In the genomic region with DNA sequence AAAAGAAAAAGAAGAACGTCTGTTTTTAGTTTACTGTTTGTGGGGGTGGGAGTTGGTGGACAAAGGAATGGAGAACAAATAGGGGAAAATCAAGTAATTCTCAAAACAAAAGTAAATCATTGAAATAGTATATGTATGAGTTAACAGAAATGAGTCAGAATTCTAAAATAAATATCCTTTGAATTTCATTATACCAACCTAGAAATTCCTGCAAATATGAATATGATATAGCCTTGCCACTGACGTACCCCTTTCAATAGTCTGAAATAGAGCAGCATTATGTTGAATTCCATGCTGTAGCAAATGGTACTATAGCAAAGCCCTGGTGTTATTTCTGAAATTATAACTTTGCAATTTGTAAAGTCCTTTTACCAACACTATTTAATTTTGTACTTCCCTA, we compare ENCODE assay signal across 23 cellular contexts.
"Had no signal": no experiment of that assay in that cellular context is flagged by ENCODE, and none has a peak within 500 bp of the region (broad histone marks: within the 10 kb centered on the region; RNA-seq: fewer than 3 reads in every experiment).

No MANE protein-coding gene starts in this region.

- H3K36me3 ChIP-seq: heart right ventricle, left lung, ovary, prostate gland, spleen, thyroid gland, upper lobe of right lung had no signal

- H3K36me3 Mint-ChIP-seq: activated CD8-positive, alpha-beta memory T cell treated with anti-CD3 and anti-CD28 coated beads, Interleukin-2, amount 10 ng/mL, durations not matched to agents 7 days and 5 days; activated naive CD4-positive, alpha-beta T cell treated with anti-CD3 and anti-CD28 coated beads, Interleukin-2, amount 10 ng/mL, durations not matched to agents 7 days and 5 days; natural killer cell had no signal

- ATAC-seq: activated CD8-positive, alpha-beta memory T cell treated with anti-CD3 and anti-CD28 coated beads, Interleukin-2, amount 10 ng/mL, durations not matched to agents 7 days and 5 days; activated CD8-positive, alpha-beta T cell treated with anti-CD3 and anti-CD28 coated beads for 36 hours; heart right ventricle; left lung; natural killer cell; upper lobe of right lung had no signal

- H3K9me3 ChIP-seq: heart right ventricle, left lung, ovary, prostate gland, spleen, thyroid gland, upper lobe of right lung had no signal

- H3K4me3 ChIP-seq: heart right ventricle, left lung, ovary, prostate gland, spleen, thyroid gland, upper lobe of right lung had no signal

- H3K27ac Mint-ChIP-seq: activated CD4-positive, alpha-beta T cell treated with anti-CD3 and anti-CD28 coated beads, Interleukin-2, amount 10 ng/mL, durations not matched to agents 7 days and 5 days; activated CD8-positive, alpha-beta memory T cell treated with anti-CD3 and anti-CD28 coated beads, Interleukin-2, amount 10 ng/mL, durations not matched to agents 7 days and 5 days; activated CD8-positive, alpha-beta T cell treated with anti-CD3 and anti-CD28 coated beads for 36 hours; activated naive CD4-positive, alpha-beta T cell treated with anti-CD3 and anti-CD28 coated beads, Interleukin-2, amount 10 ng/mL, durations not matched to agents 7 days and 5 days; endodermal cell; natural killer cell; stimulated activated naive CD8-positive, alpha-beta T cell treated with anti-CD3 and anti-CD28 coated beads, Interleukin-15, Interleukin-2, amounts not matched to agents 100 ng/mL and 50 ng/mL, for 24 hours; T-helper 2 cell treated with Interferon-gamma antibody and Interleukin-4, amounts not matched to agents 5 μg/mL and 100 μg/mL, for 36 hours had no signal

- H3K9me3 Mint-ChIP-seq: activated CD4-positive, alpha-beta T cell treated with anti-CD3 and anti-CD28 coated beads, Interleukin-2, amount 10 ng/mL, durations not matched to agents 7 days and 5 days; activated CD8-positive, alpha-beta T cell treated with anti-CD3 and anti-CD28 coated beads for 36 hours; activated naive CD4-positive, alpha-beta T cell treated with anti-CD3 and anti-CD28 coated beads, Interleukin-2, amount 10 ng/mL, durations not matched to agents 7 days and 5 days; endodermal cell; natural killer cell; stimulated activated naive CD8-positive, alpha-beta T cell treated with anti-CD3 and anti-CD28 coated beads, Interleukin-15, Interleukin-2, amounts not matched to agents 100 ng/mL and 50 ng/mL, for 24 hours; T-helper 2 cell treated with Interferon-gamma antibody and Interleukin-4, amounts not matched to agents 5 μg/mL and 100 μg/mL, for 36 hours had no signal

- H3K4me3 Mint-ChIP-seq: activated CD4-positive, alpha-beta T cell treated with anti-CD3 and anti-CD28 coated beads, Interleukin-2, amount 10 ng/mL, durations not matched to agents 7 days and 5 days; activated CD8-positive, alpha-beta memory T cell treated with anti-CD3 and anti-CD28 coated beads, Interleukin-2, amount 10 ng/mL, durations not matched to agents 7 days and 5 days; activated CD8-positive, alpha-beta T cell treated with anti-CD3 and anti-CD28 coated beads for 36 hours; activated naive CD4-positive, alpha-beta T cell treated with anti-CD3 and anti-CD28 coated beads, Interleukin-2, amount 10 ng/mL, durations not matched to agents 7 days and 5 days; endodermal cell; natural killer cell; stimulated activated naive CD8-positive, alpha-beta T cell treated with anti-CD3 and anti-CD28 coated beads, Interleukin-15, Interleukin-2, amounts not matched to agents 100 ng/mL and 50 ng/mL, for 24 hours; T-helper 2 cell treated with Interferon-gamma antibody and Interleukin-4, amounts not matched to agents 5 μg/mL and 100 μg/mL, for 36 hours had no signal

- DNase-seq: activated CD4-positive, alpha-beta T cell treated with anti-CD3 and anti-CD28 coated beads, Interleukin-2, amount 10 ng/mL, durations not matched to agents 7 days and 5 days; activated CD4-positive, CD25-positive, alpha-beta regulatory T cell treated with anti-CD3 and anti-CD28 coated beads, Interleukin-2, amount 50 U/mL, for 72 hours; activated CD8-positive, alpha-beta memory T cell treated with anti-CD3 and anti-CD28 coated beads, Interleukin-2, amount 10 ng/mL, durations not matched to agents 7 days and 5 days; activated CD8-positive, alpha-beta T cell treated with anti-CD3 and anti-CD28 coated beads for 36 hours; activated effector memory CD4-positive, alpha-beta T cell treated with anti-CD3 and anti-CD28 coated beads, Interleukin-2, amount 50 U/mL, for 16 hours; activated naive CD4-positive, alpha-beta T cell treated with anti-CD3 and anti-CD28 coated beads, Interleukin-2, amount 10 ng/mL, durations not matched to agents 7 days and 5 days; activated T-cell treated with anti-CD3 and anti-CD28 coated beads for 4 hours; cortex of kidney; endodermal cell; heart right ventricle; kidney; left lung; natural killer cell; ovary; spleen; stimulated activated CD4-positive, alpha-beta T cell treated with anti-CD3 and anti-CD28 coated beads, Interleukin-4, amount 100 ng/mL, for 24 hours; substantia nigra; thyroid gland; upper lobe of right lung had no signal

- H3K4me1 ChIP-seq: prostate gland, thyroid gland, upper lobe of right lung had no signal

- H3K27ac ChIP-seq: heart right ventricle, left lung, ovary, prostate gland, thyroid gland, upper lobe of right lung, VCaP had no signal

- H3K27me3 ChIP-seq: heart right ventricle, left lung, ovary, spleen, thyroid gland, upper lobe of right lung had no signal

- H3K27me3 Mint-ChIP-seq: activated CD4-positive, alpha-beta T cell treated with anti-CD3 and anti-CD28 coated beads, Interleukin-2, amount 10 ng/mL, durations not matched to agents 7 days and 5 days; activated CD8-positive, alpha-beta memory T cell treated with anti-CD3 and anti-CD28 coated beads, Interleukin-2, amount 10 ng/mL, durations not matched to agents 7 days and 5 days; activated CD8-positive, alpha-beta T cell treated with anti-CD3 and anti-CD28 coated beads for 36 hours; activated naive CD4-positive, alpha-beta T cell treated with anti-CD3 and anti-CD28 coated beads, Interleukin-2, amount 10 ng/mL, durations not matched to agents 7 days and 5 days; stimulated activated naive CD8-positive, alpha-beta T cell treated with anti-CD3 and anti-CD28 coated beads, Interleukin-15, Interleukin-2, amounts not matched to agents 100 ng/mL and 50 ng/mL, for 24 hours had no signal

- H3K4me1 Mint-ChIP-seq: activated CD8-positive, alpha-beta memory T cell treated with anti-CD3 and anti-CD28 coated beads, Interleukin-2, amount 10 ng/mL, durations not matched to agents 7 days and 5 days; activated naive CD4-positive, alpha-beta T cell treated with anti-CD3 and anti-CD28 coated beads, Interleukin-2, amount 10 ng/mL, durations not matched to agents 7 days and 5 days; natural killer cell had no signal
